In the genomic region with DNA sequence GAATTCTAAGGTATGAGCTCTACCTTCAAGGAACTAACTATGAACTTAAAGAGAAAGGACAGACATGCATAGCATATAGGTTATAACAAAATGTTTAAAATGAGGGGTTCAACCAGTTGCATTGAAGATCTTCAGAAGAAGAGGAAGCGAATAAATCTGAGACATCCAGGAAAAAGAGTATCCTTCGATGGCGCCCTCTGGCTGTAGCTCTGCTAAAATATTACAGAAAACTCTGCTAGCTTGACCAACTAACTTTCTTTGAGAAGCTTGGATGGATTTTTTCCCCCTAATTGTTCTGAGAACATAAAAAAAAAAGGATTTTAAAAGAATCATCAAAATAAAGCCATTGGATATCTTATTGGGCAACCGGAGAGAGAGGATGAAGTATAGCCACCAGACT, we compare ENCODE assay signal across 9 cellular contexts.
DNase-seq lines count a peak whose midpoint lies in the region; ATAC-seq and TF ChIP-seq lines count a peak whose summit lies in the region.
"Had no signal": no experiment of that assay in that cellular context is flagged by ENCODE, and none has a peak within 500 bp of the region (broad histone marks: within the 10 kb centered on the region; RNA-seq: fewer than 3 reads in every experiment).

No MANE protein-coding gene starts in this region.

- H3K36me3 ChIP-seq in heart right ventricle: no peaks in the 10 kb centered on the region
- no peaks in the 10 kb centered on the region for H3K36me3 ChIP-seq in right atrium auricular region

- POLR2A ChIA-PET in RWPE1 (lab: Yijun Ruan, JAX; ENCODE audit: low non-redundant PET): no interaction called here

- H3K27me3 ChIP-seq in heart right ventricle: no peaks in the 10 kb centered on the region
- no peaks in the 10 kb centered on the region for H3K27me3 ChIP-seq in right atrium auricular region

- H3K4me3 ChIP-seq in heart right ventricle (no peak overlapping the region), right atrium auricular region (no peak overlapping the region)
- H3K4me3 ChIP-seq: K562 had no signal

- H3K4me1 ChIP-seq in heart right ventricle: no peaks in the 10 kb centered on the region
- H3K4me1 ChIP-seq in right atrium auricular region: no peaks in the 10 kb centered on the region

- intact Hi-C loops in heart right ventricle (cut with DNase I): loop anchor here in 6 of 10 donors (5.0 to 10.0 kb wide), 3 partner anchors 344 to 634 kb away; no protein-coding TSS in a partner anchor
- intact Hi-C loops in head of caudate nucleus (cut with DNase I): no loop called here
- intact Hi-C loops in posterior vena cava (cut with DNase I): no loop called here

- TF ChIP-seq CTCF in heart right ventricle (IDR thresholded peaks at IDR 0.05) (peak in 7 of 9 donors; percentile 25 to 53 (median 41)), right atrium auricular region (IDR thresholded peaks at IDR 0.05) (peak in 1 of 2 donors; percentile 34), RWPE1 (conservative IDR thresholded peaks at IDR 0.05; ENCODE audit: low read depth) (peak; percentile 24; the same call in 1 of the 2 replicates)

- no peak for DNase-seq in heart right ventricle
- no peak for DNase-seq in right atrium auricular region (ENCODE audit: low spot score)
- no peak for DNase-seq in RWPE1 (ENCODE audit: low spot score)
- peak in 36 of 42 donors; percentile 2 to 83 (median 51) for DNase-seq in head of caudate nucleus
- DNase-seq in DMS153 (lab: John Stamatoyannopoulos, UW): no peak
- DNase-seq in posterior vena cava (ENCODE audit: low spot score): no peak

- H3K9me3 ChIP-seq in heart right ventricle (no peaks in the 10 kb centered on the region), right atrium auricular region (no peaks in the 10 kb centered on the region)

- CTCF ChIA-PET in RWPE1 (lab: Yijun Ruan, JAX): interaction anchor here (0.6 to 0.7 kb wide), 2 partner anchors 863 to 1097 kb away, joined by 3 to 4 read pairs; no protein-coding TSS in a partner anchor

- H3K27ac ChIP-seq in heart right ventricle (no peak overlapping the region), right atrium auricular region (no peak overlapping the region), RWPE1 (no peak overlapping the region)

- WGBS in heart right ventricle, 2 donors: 76 to 79% methylated on average over 4 of the region's 4 CpGs

- ATAC-seq in heart right ventricle: no peak
- ATAC-seq in HG02588 (IDR thresholded peaks at IDR 0.05; ENCODE audit: unreplicated experiment): no peak
- ATAC-seq in HG03025 (IDR thresholded peaks at IDR 0.05; ENCODE audit: low FRiP score, unreplicated experiment): no peak
- ATAC-seq: K562 had no signal

Comparison
In these comparisons a context has a peak if more than half of its experiments do, and no peak if none do; other contexts are left out.
1. DNase-seq: peak in head of caudate nucleus (36 of 42); none in heart right ventricle (0 of 2), right atrium auricular region (single experiment), RWPE1 (single experiment), DMS153 (single experiment) and posterior vena cava (single experiment).
2. intact Hi-C loops: an anchor here in heart right ventricle (5.0 to 10.0 kb wide); none called in head of caudate nucleus and posterior vena cava.